ENCODE assay signal across 36 cellular contexts in genomic region chr6:102333736-102334135, GRCh38.
"Had no signal": no experiment of that assay in that cellular context is flagged by ENCODE, and none has a peak within 500 bp of the region (broad histone marks: within the 10 kb centered on the region; RNA-seq: fewer than 3 reads in every experiment).

No MANE protein-coding gene starts in this region.

- H3K27ac ChIP-seq: KMS-11 had no signal

- H3K27me3 ChIP-seq: MG63 had no signal

- H3K36me3 ChIP-seq: MG63 had no signal

- H3K4me3 ChIP-seq: MG63 had no signal

- H3K9ac ChIP-seq: KMS-11 had no signal

- DNase-seq: Karpas-422, Kasumi-1, KG1, MG63, MM.1S, MV-4-11, NCI-H1048, NCI-H1092, NCI-H1092 treated with DMSO at 0.1 percent for 48 hours, NCI-H1105, NCI-H1105 treated with DMSO at 0.1 percent for 48 hours, NCI-H1417, NCI-H1417 treated with DMSO at 0.1 percent for 48 hours, NCI-H1436, NCI-H1436 treated with DMSO at 0.1 percent for 48 hours, NCI-H146, NCI-H1694, NCI-H1694 treated with DMSO at 0.1 percent for 48 hours, NCI-H187, NCI-H187 treated with DMSO at 0.1 percent for 48 hours, NCI-H1930, NCI-H2029, NCI-H2029 treated with DMSO at 0.1 percent for 48 hours, NCI-H2081, NCI-H2081 treated with DMSO at 0.1 percent for 48 hours, NCI-H2107, NCI-H2171, NCI-H2171 treated with DMSO at 0.1 percent for 48 hours, NCI-H2227 treated with DMSO at 0.1 percent for 48 hours, NCI-H226, NCI-H345, NCI-H446, NCI-H446 treated with DMSO at 0.1 percent for 48 hours, NCI-H510A, NCI-H510A treated with DMSO at 0.1 percent for 48 hours had no signal

- H3K9me3 ChIP-seq: MG63 had no signal
